In genomic region chr2:148350211-148350610, GRCh38 we compare ENCODE assay signal across 28 cellular contexts.
"Had no signal": no experiment of that assay in that cellular context is flagged by ENCODE, and none has a peak within 500 bp of the region (broad histone marks: within the 10 kb centered on the region; RNA-seq: fewer than 3 reads in every experiment).

No MANE protein-coding gene starts in this region.

- H3K36me3 ChIP-seq: breast epithelium, SJCRH30, WERI-Rb-1 had no signal

- H3K27me3 ChIP-seq: body of pancreas, breast epithelium, SJCRH30 had no signal

- H3K9me3 ChIP-seq: body of pancreas, SJCRH30 had no signal

- ATAC-seq: activated CD8-positive, alpha-beta T cell treated with anti-CD3 and anti-CD28 coated beads for 36 hours; activated T-cell treated with anti-CD3 and anti-CD28 coated beads, Interleukin-2, amount 50 U/mL, for 72 hours; activated T-helper 17 cell treated with anti-CD3 and anti-CD28 coated beads, Interleukin-2, amount 50 U/mL, for 72 hours; body of pancreas; Panc1 had no signal

- H3K4me3 ChIP-seq: body of pancreas, breast epithelium, SJCRH30 had no signal

- H3K27ac ChIP-seq: body of pancreas, breast epithelium, KMS-11, SJCRH30, WERI-Rb-1 had no signal

- DNase-seq: activated CD4-positive, alpha-beta T cell treated with anti-CD3 and anti-CD28 coated beads, Interleukin-2, amount 10 ng/mL, durations not matched to agents 24 days and 14 days; activated CD4-positive, alpha-beta T cell treated with anti-CD3 and anti-CD28 coated beads, Interleukin-2, amount 50 U/mL, for 4 hours; activated CD4-positive, CD25-positive, alpha-beta regulatory T cell; activated CD8-positive, alpha-beta T cell treated with anti-CD3 and anti-CD28 coated beads for 36 hours; activated effector memory CD4-positive, alpha-beta T cell treated with anti-CD3 and anti-CD28 coated beads, Interleukin-2, amount 50 U/mL, for 16 hours; activated naive CD4-positive, alpha-beta T cell; activated naive CD4-positive, alpha-beta T cell treated with anti-CD3 and anti-CD28 coated beads, Interleukin-2, amount 50 U/mL, for 16 hours; activated naive CD8-positive, alpha-beta T cell treated with anti-CD3 and anti-CD28 coated beads for 36 hours; activated T-cell treated with anti-CD3 and anti-CD28 coated beads, Interleukin-2, amount 50 U/mL, for 1 hour; activated T-cell treated with anti-CD3 and anti-CD28 coated beads, Interleukin-2, amount 50 U/mL, for 72 hours; body of pancreas; NCI-H1105; NCI-H1436; NCI-H1694; NCI-H2029; NCI-H345; NCI-H524 treated with DMSO at 0.1 percent for 48 hours; SHP77; SJCRH30; SW 1271; T-helper 1 cell; T-helper 2 cell; T-helper 9 cell; WERI-Rb-1 had no signal

- H3K4me1 ChIP-seq: body of pancreas, breast epithelium, SJCRH30 had no signal
